ENCODE assay signal across 1 cellular context in genomic region chr12:41684997-41685396, GRCh38.
TF ChIP-seq lines count a peak whose summit lies in the region.

No MANE protein-coding gene starts in this region.

TF ChIP-seq in HepG2, 621 proteins besides CTCF, POLR2A, EP300 and RAD21 (continued from another document):
- TF ChIP-seq PAF1 (CRISPR knock-in tag; IDR thresholded peaks at IDR 0.05) = no peak
